In genomic region chr15:50135123-50135541, GRCh38 we compare ENCODE assay signal across 8 cellular contexts. TPM values are rescaled to one million over a fixed set of nuclear protein-coding genes. Genes with fewer than 3 reads are reported as not detected.
DNase-seq lines count a peak whose midpoint lies in the region; ATAC-seq, FAIRE-seq and TF ChIP-seq lines count a peak whose summit lies in the region.

No MANE protein-coding gene starts in this region.

- peak overlapping the region; percentile 98 for H2BK20ac ChIP-seq in IMR-90 (ENCODE audit: low read depth, low read length)

- peak overlapping the region; percentile 69 for H3K18ac ChIP-seq in IMR-90 (ENCODE audit: low read depth, low read length)

- TF ChIP-seq CTCF in A549 (IDR thresholded peaks at IDR 0.05) (no peak), IMR-90 (conservative IDR thresholded peaks at IDR 0.05; ENCODE audit: low read depth, low read length) (no peak)
- no peak for TF ChIP-seq CTCF in CD8-positive, alpha-beta T cell (IDR thresholded peaks at IDR 0.05)

- H4K91ac ChIP-seq in IMR-90 (ENCODE audit: insufficient read depth, low read depth, low read length), result peak overlapping the region; percentile 99

- POLR2A ChIA-PET in A549 (lab: Yijun Ruan, JAX), result no interaction called here
- POLR2A ChIA-PET in IMR-90 (lab: Charles Lee; ENCODE audit: unreplicated experiment), result no interaction called here
- POLR2A ChIA-PET in CD8-positive, alpha-beta T cell (lab: Charles Lee), result no interaction called here

- peak overlapping the region; percentile 98 for H2BK5ac ChIP-seq in IMR-90 (ENCODE audit: low read depth, low read length, poor library complexity, severe bottlenecking)

- no TSS peak for BruUV-seq in IMR-90 (replicated peaks; lab: Mats Ljungman, UMichigan)

- H2AK5ac ChIP-seq in IMR-90 (ENCODE audit: low read depth, low read length), result peak overlapping the region; percentile 62

- TF ChIP-seq EP300 in A549 (IDR thresholded peaks at IDR 0.05), result no peak

- 11% methylated on average over 5 of the region's 5 CpGs for WGBS in A549 (ENCODE audit: missing lambda C conversion rate)
- WGBS in IMR-90 (ENCODE audit: extremely low coverage in 2 of 2, insufficient read length in 1 of 2), 2 experiments, result 44% methylated on average over 1 of the region's 5 CpGs; no CpG with 5 or more reads in 1 of the 2 experiments

- H3K27ac Mint-ChIP-seq in effector memory CD8-positive, alpha-beta T cell, result no peak overlapping the region
- H3K27ac Mint-ChIP-seq in CD8-positive, alpha-beta T cell, result no peak overlapping the region

- H2AFZ ChIP-seq in IMR-90 (replicated peaks; ENCODE audit: low read length, poor library complexity), result no peak overlapping the region

- no peaks in the 10 kb centered on the region for H4K20me1 ChIP-seq in IMR-90 (ENCODE audit: insufficient read depth, low read length)

- peak overlapping the region; percentile 99 for H2BK120ac ChIP-seq in IMR-90 (ENCODE audit: low read depth, low read length)

- no peaks in the 10 kb centered on the region for H3K27me3 ChIP-seq in IMR-90 (ENCODE audit: control insufficient read depth, insufficient read depth, low read length)
- H3K27me3 ChIP-seq in effector memory CD4-positive, alpha-beta T cell (replicated peaks; ENCODE audit: control insufficient read depth, insufficient read depth, low read length, poor library complexity, severe bottlenecking), result no peaks in the 10 kb centered on the region
- no peaks in the 10 kb centered on the region for H3K27me3 ChIP-seq in CD8-positive, alpha-beta T cell (ENCODE audit: insufficient read depth, low read length)

- H3K9me3 ChIP-seq in A549 (no peaks in the 10 kb centered on the region), IMR-90 (ENCODE audit: control insufficient read depth, insufficient read depth, low read length) (no peaks in the 10 kb centered on the region)
- H3K9me3 ChIP-seq in effector memory CD4-positive, alpha-beta T cell (ENCODE audit: control insufficient read depth, low read length), result no peaks in the 10 kb centered on the region
- no peaks in the 10 kb centered on the region for H3K9me3 ChIP-seq in CD8-positive, alpha-beta T cell (ENCODE audit: low read length)

- dilution Hi-C loops in IMR-90 (cut with HindIII; ENCODE audit: low sequenced_read_pairs, unreplicated experiment), result no loop called here

- H3K9ac ChIP-seq in IMR-90 (ENCODE audit: low read depth, low read length), result no peak overlapping the region

- H3K27me3 Mint-ChIP-seq in effector memory CD8-positive, alpha-beta T cell, result peaks cover 0 to 6% of the 10 kb centered on the region in 2 donors
- peaks cover 2% of the 10 kb centered on the region for H3K27me3 Mint-ChIP-seq in CD8-positive, alpha-beta T cell (ENCODE audit: low read depth)

- no peak for TF ChIP-seq POLR2A in A549 (IDR thresholded peaks at IDR 0.05; ENCODE audit: low read length)
- no peak for TF ChIP-seq POLR2A in IMR-90 (IDR thresholded peaks at IDR 0.05; ENCODE audit: low read depth, low read length)

- no peaks in the 10 kb centered on the region for H3K36me3 Mint-ChIP-seq in effector memory CD8-positive, alpha-beta T cell (ENCODE audit: insufficient read depth)
- H3K36me3 Mint-ChIP-seq in CD8-positive, alpha-beta T cell, result no peaks in the 10 kb centered on the region

- in situ Hi-C loops in IMR-90 (cut with MboI; ENCODE audit: low sequenced_read_pairs), result loop anchor here (25.0 kb wide), 1 partner anchor 1423 kb away; no protein-coding TSS in a partner anchor

- H3K4me1 ChIP-seq in A549 (peaks cover 52% of the 10 kb centered on the region), IMR-90 (ENCODE audit: control insufficient read depth, insufficient read depth, low read length) (peaks cover 17% of the 10 kb centered on the region)
- H3K4me1 ChIP-seq in effector memory CD4-positive, alpha-beta T cell (ENCODE audit: control insufficient read depth, insufficient read depth, low read length, poor library complexity, severe bottlenecking), result no peaks in the 10 kb centered on the region
- H3K4me1 ChIP-seq in CD8-positive, alpha-beta T cell (ENCODE audit: insufficient read depth, low read length), result no peaks in the 10 kb centered on the region

- peaks cover 5 to 6% of the 10 kb centered on the region in 2 donors for H3K4me1 Mint-ChIP-seq in effector memory CD8-positive, alpha-beta T cell (ENCODE audit: low read depth in 2 of 2)
- H3K4me1 Mint-ChIP-seq in CD8-positive, alpha-beta T cell (ENCODE audit: low read depth), result no peaks in the 10 kb centered on the region

- H3K4me3 ChIP-seq in A549 (no peak overlapping the region), IMR-90 (ENCODE audit: insufficient read depth, low read depth, low read length) (no peak overlapping the region)
- H3K4me3 ChIP-seq in effector memory CD4-positive, alpha-beta T cell (ENCODE audit: insufficient read depth, low read depth, low read length, poor library complexity, severe bottlenecking), result no peak overlapping the region
- no peak overlapping the region for H3K4me3 ChIP-seq in CD8-positive, alpha-beta T cell (ENCODE audit: low read depth, low read length)

- H3K4ac ChIP-seq in IMR-90 (ENCODE audit: low read depth, low read length), result peak overlapping the region; percentile 61

- H3K4me3 Mint-ChIP-seq in effector memory CD8-positive, alpha-beta T cell, result no peak overlapping the region
- H3K4me3 Mint-ChIP-seq in CD8-positive, alpha-beta T cell, result no peak overlapping the region

- no peak for TF ChIP-seq RAD21 in A549 (conservative IDR thresholded peaks at IDR 0.05 in 1 of 2, IDR thresholded peaks at IDR 0.05 in 1 of 2)
- no peak for TF ChIP-seq RAD21 in IMR-90 (IDR thresholded peaks at IDR 0.05; ENCODE audit: low read length)

- peak; percentile 49 to 51 for DNase-seq in A549 (ENCODE audit: low read depth in 1 of 2, low spot score in 1 of 2)
- peak; percentile 10 for DNase-seq in IMR-90
- DNase-seq in effector memory CD8-positive, alpha-beta T cell, result no peak
- DNase-seq in HTR-8/SVneo (ENCODE audit: insufficient read length, low spot score), result no peak
- no peak for DNase-seq in effector memory CD4-positive, alpha-beta T cell
- no peak for DNase-seq in CD8-positive, alpha-beta T cell

- H4K5ac ChIP-seq in IMR-90 (ENCODE audit: low read depth, low read length), result peak overlapping the region; percentile 81; the same call in 1 of the 2 replicates

- peak overlapping the region; percentile 19; the same call in 1 of the 2 replicates for H3K56ac ChIP-seq in IMR-90 (ENCODE audit: extremely low read depth, insufficient read depth, low read length)

- H3K36me3 ChIP-seq in IMR-90 (ENCODE audit: control insufficient read depth, insufficient read depth, low read length), result no peaks in the 10 kb centered on the region
- H3K36me3 ChIP-seq in effector memory CD4-positive, alpha-beta T cell (ENCODE audit: control insufficient read depth, insufficient read depth, low read length), result no peaks in the 10 kb centered on the region
- H3K36me3 ChIP-seq in CD8-positive, alpha-beta T cell (ENCODE audit: insufficient read depth, low read length), result no peaks in the 10 kb centered on the region

- peak overlapping the region; percentile 35; the same call in 2 of the 3 replicates for H2BK15ac ChIP-seq in IMR-90 (ENCODE audit: low read depth, low read length)

- no peak for FAIRE-seq in A549 (lab: Jason Lieb, UNC)
- no peak for FAIRE-seq in HTR-8/SVneo (lab: Jason Lieb, UNC)

- H3K9me3 Mint-ChIP-seq in effector memory CD8-positive, alpha-beta T cell, result no peaks in the 10 kb centered on the region
- H3K9me3 Mint-ChIP-seq in CD8-positive, alpha-beta T cell, result no peaks in the 10 kb centered on the region

- peak overlapping the region; percentile 82 for H4K8ac ChIP-seq in IMR-90 (ENCODE audit: low read depth in 2 of 2, low read length in 2 of 2)

- CTCF ChIA-PET in A549 (lab: Yijun Ruan, JAX) (interaction anchor here (1.6 to 2.8 kb wide), 4 partner anchors 10 to 83 kb away, joined by 6 to 20 read pairs (median 12); no protein-coding TSS in a partner anchor), IMR-90 (lab: Yijun Ruan, JAX) (interaction anchor here (0.8 to 1.1 kb wide), 2 partner anchors 10 to 74 kb away, joined by 3 read pairs; no protein-coding TSS in a partner anchor)
- CTCF ChIA-PET in CD8-positive, alpha-beta T cell (lab: Charles Lee), result no interaction called here

- H3K79me1 ChIP-seq in IMR-90 (ENCODE audit: low read depth in 1 of 2, low read length in 2 of 2), result peaks cover 0 to 3% of the 10 kb centered on the region in 2 experiments; a peak in 1 of 4 replicates

- H3K27ac ChIP-seq in A549, result peak overlapping the region; percentile 69 to 86
- peak overlapping the region; percentile 33; the same call in 1 of the 2 replicates for H3K27ac ChIP-seq in IMR-90 (ENCODE audit: insufficient read depth, low read length)
- no peak overlapping the region for H3K27ac ChIP-seq in effector memory CD4-positive, alpha-beta T cell (ENCODE audit: insufficient read depth, low read length, poor library complexity, severe bottlenecking)
- no peak overlapping the region for H3K27ac ChIP-seq in CD8-positive, alpha-beta T cell (ENCODE audit: low read depth, low read length)

- intact Hi-C loops in IMR-90 (cut with micrococcal nuclease), result loop anchor here (5.0 kb wide), 5 partner anchors 133 to 978 kb away; partner anchors contain the start of genes COPS2, DTWD1 and FAM227B
- intact Hi-C loops in CD8-positive, alpha-beta T cell (cut with DNase I, micrococcal nuclease), result no loop called here

- H3K14ac ChIP-seq in IMR-90 (replicated peaks; ENCODE audit: low read depth, low read length), result peak overlapping the region; percentile 44

- H3K4me2 ChIP-seq in A549 (peak overlapping the region; percentile 64), IMR-90 (ENCODE audit: low read depth, low read length) (peak overlapping the region; percentile 10; the same call in 1 of the 2 replicates)

- peaks cover 7% of the 10 kb centered on the region for H3K9me1 ChIP-seq in IMR-90 (ENCODE audit: insufficient read depth, low read length)

- ATAC-seq in A549 (peak; percentile 25 to 31; a peak in 3 of 6 replicates), GM21447 (IDR thresholded peaks at IDR 0.05; ENCODE audit: unreplicated experiment) (peak; percentile 65), IMR-90 (ENCODE audit: low read depth) (no peak), HG03280 (IDR thresholded peaks at IDR 0.05; ENCODE audit: unreplicated experiment) (no peak)
- peak; percentile 49 for ATAC-seq in effector memory CD8-positive, alpha-beta T cell (replicated peaks)
- no peak for ATAC-seq in CD8-positive, alpha-beta T cell

- peak overlapping the region; percentile 1; the same call in 1 of the 2 replicates for H3K23ac ChIP-seq in IMR-90 (ENCODE audit: low read depth, low read length)

- no peak overlapping the region for H2AK9ac ChIP-seq in IMR-90 (replicated peaks; ENCODE audit: low read depth, low read length, poor library complexity)

RNA-seq across cellular contexts. Expression of gene ATP8B4, which starts 16.1 kb away (rescaled TPM):
- polyA plus RNA-seq in A549 (2011; rRNA removed) (1.7 and 2.7 TPM in 2 replicates), A549 (2017; fragmentation: RNase III; extraction: RNeasy Plus Mini Kit Qiagen cat#74134 plus additional on column Dnase treatment) (0.88 to 1.2 TPM (median 1.2 TPM) in 3 replicates), IMR-90 (2012; rRNA removed) (0.09 and 0.12 TPM in 2 replicates)
- 0.26 and 0.32 TPM in 2 replicates for polyA plus RNA-seq in A549 (2012; cell fraction: cytosol; rRNA removed)
- polyA plus RNA-seq in A549 (2012; cell fraction: nucleus; rRNA removed), result 0.79 and 0.88 TPM in 2 replicates
- polyA minus RNA-seq in A549 (2011; rRNA and poly(A)+ RNA removed), result 2.9 and 4.9 TPM in 2 replicates
- 0.54 and 0.56 TPM in 2 replicates for total RNA-seq in IMR-90 (2012; rRNA removed)
- 0.02 TPM in 2 replicates for polyA plus RNA-seq in IMR-90 (2012; cell fraction: cytosol; rRNA removed)
- 0.11 and 0.94 TPM in 2 replicates for polyA plus RNA-seq in IMR-90 (2012; cell fraction: nucleus; rRNA removed; ENCODE audit: low replicate concordance)
- total RNA-seq in CD8-positive, alpha-beta T cell, result under 1 TPM in 1 of 2 experiments, not detected in 1; 0.14 TPM

RNA-seq across cellular contexts. Expression of gene SLC27A2, which starts 46.9 kb away (rescaled TPM):
- polyA plus RNA-seq in A549 (2011; rRNA removed) (42.8 and 44.1 TPM in 2 replicates), A549 (2017; fragmentation: RNase III; extraction: RNeasy Plus Mini Kit Qiagen cat#74134 plus additional on column Dnase treatment) (36.0 to 45.2 TPM (median 39.7 TPM) in 3 replicates), IMR-90 (2012; rRNA removed) (not detected in 2 replicates)
- polyA plus RNA-seq in A549 (2012; cell fraction: cytosol; rRNA removed), result 13.0 and 16.5 TPM in 2 replicates
- polyA plus RNA-seq in A549 (2012; cell fraction: nucleus; rRNA removed), result 21.3 and 31.8 TPM in 2 replicates
- 27.6 and 28.5 TPM in 2 replicates for polyA minus RNA-seq in A549 (2011; rRNA and poly(A)+ RNA removed)
- total RNA-seq in IMR-90 (2012; rRNA removed), result under 0.01 TPM in 1 of 2 replicates, not detected in the other
- polyA plus RNA-seq in IMR-90 (2012; cell fraction: cytosol; rRNA removed), result 0.03 TPM in 1 of 2 replicates, not detected in the other
- not detected in 2 replicates for polyA plus RNA-seq in IMR-90 (2012; cell fraction: nucleus; rRNA removed; ENCODE audit: low replicate concordance)
- under 1 TPM; 0.33 to 0.39 TPM for total RNA-seq in CD8-positive, alpha-beta T cell

Comparison
In these comparisons a context has a peak if more than half of its experiments do, and no peak if none do; other contexts are left out.
1. ATAC-seq: peak in A549 (2 of 2), GM21447 (single experiment) and effector memory CD8-positive, alpha-beta T cell (single experiment); none in IMR-90 (single experiment), HG03280 (single experiment) and CD8-positive, alpha-beta T cell (single experiment).
2. DNase-seq: peak in A549 (2 of 2) and IMR-90 (single experiment); none in effector memory CD8-positive, alpha-beta T cell (0 of 3), HTR-8/SVneo (single experiment), effector memory CD4-positive, alpha-beta T cell (0 of 3) and CD8-positive, alpha-beta T cell (0 of 7).
3. H3K27ac ChIP-seq: peak in A549 (2 of 2) and IMR-90 (single experiment); none in effector memory CD4-positive, alpha-beta T cell (single experiment) and CD8-positive, alpha-beta T cell (single experiment).